Comparison of ENCODE assay signal across 10 cellular contexts in genomic region chr7:42128703-42129102, GRCh38.
A peak's percentile ranks its signal among the peaks of the same experiment; 100 is the strongest.
DNase-seq lines count a peak whose midpoint lies in the region; ATAC-seq and TF ChIP-seq lines count a peak whose summit lies in the region.
"Had no signal": no experiment of that assay in that cellular context is flagged by ENCODE, and none has a peak within 500 bp of the region (broad histone marks: within the 10 kb centered on the region; RNA-seq: fewer than 3 reads in every experiment).

No MANE protein-coding gene starts in this region.

- no peaks in the 10 kb centered on the region for H3K9me3 ChIP-seq in Karpas-422 (ENCODE audit: low read length)
- H3K9me3 ChIP-seq in WERI-Rb-1 (ENCODE audit: severe bottlenecking), result no peaks in the 10 kb centered on the region

- no peak overlapping the region for H3K9ac ChIP-seq in Karpas-422 (ENCODE audit: low read length)

- no peaks in the 10 kb centered on the region for H4K20me1 ChIP-seq in Karpas-422 (ENCODE audit: insufficient read depth, low read depth, low read length)

- CTCF ChIA-PET in activated CD4-positive, alpha-beta T cell treated with anti-CD3 and anti-CD28 coated beads, Interleukin-2, amount 10 ng/mL, durations not matched to agents 7 days and 5 days (lab: Charles Lee), result no interaction called here

- ATAC-seq in HG03432 (IDR thresholded peaks at IDR 0.05; ENCODE audit: unreplicated experiment), result no peak

- POLR2A ChIA-PET in activated CD4-positive, alpha-beta T cell treated with anti-CD3 and anti-CD28 coated beads, Interleukin-2, amount 10 ng/mL, durations not matched to agents 7 days and 5 days (lab: Charles Lee), result no interaction called here

- 0 out of 2 replicates have a peak, but pooled peaks have one; percentile 8 for TF ChIP-seq CTCF in WERI-Rb-1 (IDR thresholded peaks at IDR 0.05; ENCODE audit: low read depth, low read length)

- no peak overlapping the region for H3K4me2 ChIP-seq in Karpas-422 (ENCODE audit: low read depth, low read length, poor library complexity, severe bottlenecking)

- no peaks in the 10 kb centered on the region for H3K9me3 Mint-ChIP-seq in activated CD4-positive, alpha-beta T cell treated with anti-CD3 and anti-CD28 coated beads, Interleukin-2, amount 10 ng/mL, durations not matched to agents 7 days and 5 days

- H3K4me3 Mint-ChIP-seq in activated CD4-positive, alpha-beta T cell treated with anti-CD3 and anti-CD28 coated beads, Interleukin-2, amount 10 ng/mL, durations not matched to agents 7 days and 5 days, result no peak overlapping the region

- H3K27ac Mint-ChIP-seq in activated CD4-positive, alpha-beta T cell treated with anti-CD3 and anti-CD28 coated beads, Interleukin-2, amount 10 ng/mL, durations not matched to agents 7 days and 5 days, result no peak overlapping the region

- H3K79me2 ChIP-seq in Karpas-422 (ENCODE audit: low read length), result no peaks in the 10 kb centered on the region

- no peak overlapping the region for H3K4me3 ChIP-seq in Karpas-422 (ENCODE audit: low read length)
- H3K4me3 ChIP-seq in WERI-Rb-1 (ENCODE audit: low read depth, low read length), result no peak overlapping the region

- H3K36me3 ChIP-seq in Karpas-422 (ENCODE audit: insufficient read depth, low read length), result no peaks in the 10 kb centered on the region
- H3K36me3 ChIP-seq in WERI-Rb-1, result no peaks in the 10 kb centered on the region

- H3K27ac ChIP-seq in Karpas-422 (ENCODE audit: low read length) (no peak overlapping the region), WERI-Rb-1 (no peak overlapping the region)

- H3K4me1 ChIP-seq in Karpas-422 (ENCODE audit: low read length), result no peaks in the 10 kb centered on the region

- H3K9me2 ChIP-seq in Karpas-422 (replicated peaks; ENCODE audit: insufficient read depth, low read length), result no peaks in the 10 kb centered on the region

- H3K4me1 Mint-ChIP-seq in activated CD4-positive, alpha-beta T cell treated with anti-CD3 and anti-CD28 coated beads, Interleukin-2, amount 10 ng/mL, durations not matched to agents 7 days and 5 days, result peaks cover 13% of the 10 kb centered on the region

- no peaks in the 10 kb centered on the region for H3K36me3 Mint-ChIP-seq in activated CD4-positive, alpha-beta T cell treated with anti-CD3 and anti-CD28 coated beads, Interleukin-2, amount 10 ng/mL, durations not matched to agents 7 days and 5 days (ENCODE audit: low read depth)

- H3K27me3 ChIP-seq in Karpas-422 (ENCODE audit: low read length) (no peaks in the 10 kb centered on the region), WERI-Rb-1 (ENCODE audit: insufficient read depth, low read depth, severe bottlenecking) (no peaks in the 10 kb centered on the region)

- DNase-seq in DMS53 treated with DMSO at 0.1 percent for 48 hours (lab: John Stamatoyannopoulos, UW; ENCODE audit: unreplicated experiment), result peak; percentile 9
- DNase-seq in Karpas-422, result peak; percentile 65
- DNase-seq in WERI-Rb-1, result peak; percentile 32
- DNase-seq in kidney tubule cell (ENCODE audit: low spot score), result peak; percentile 13
- DNase-seq in dedifferentiated amniotic fluid mesenchymal stem cell (ENCODE audit: extremely low spot score), result no peak
- DNase-seq in activated naive CD4-positive, alpha-beta T cell treated with anti-CD3 and anti-CD28 coated beads, Interleukin-2, amount 50 U/mL, for 16 hours, result no peak
- DNase-seq in activated CD4-positive, alpha-beta T cell treated with anti-CD3 and anti-CD28 coated beads, Interleukin-2, amount 10 ng/mL, durations not matched to agents 7 days and 5 days, result no peak
- DNase-seq: cerebellar nuclear complex, NCI-H1417 had no signal

- H3K27me3 Mint-ChIP-seq in activated CD4-positive, alpha-beta T cell treated with anti-CD3 and anti-CD28 coated beads, Interleukin-2, amount 10 ng/mL, durations not matched to agents 7 days and 5 days, result peaks cover 10% of the 10 kb centered on the region

- no peak overlapping the region for H2AFZ ChIP-seq in Karpas-422 (ENCODE audit: low read length)

Comparison
In these comparisons a context has a peak if more than half of its experiments do, and no peak if none do; other contexts are left out.
1. DNase-seq: peak in DMS53 treated with DMSO at 0.1 percent for 48 hours (single experiment), Karpas-422 (single experiment), WERI-Rb-1 (single experiment) and kidney tubule cell (single experiment); none in dedifferentiated amniotic fluid mesenchymal stem cell (single experiment), activated naive CD4-positive, alpha-beta T cell treated with anti-CD3 and anti-CD28 coated beads, Interleukin-2, amount 50 U/mL, for 16 hours (single experiment) and activated CD4-positive, alpha-beta T cell treated with anti-CD3 and anti-CD28 coated beads, Interleukin-2, amount 10 ng/mL, durations not matched to agents 7 days and 5 days (single experiment).